8 cellular contexts compared by ENCODE assay signal in genomic region chr9:94374176-94375056, GRCh38.
DNase-seq lines count a peak whose midpoint lies in the region; ATAC-seq and TF ChIP-seq lines count a peak whose summit lies in the region.
"Not testable (repeated sequence)": the region's sequence is repeated elsewhere in the genome, so short reads cannot be mapped to it uniquely, and the experiment has no call there.

No MANE protein-coding gene starts in this region.

- H3K36me3 ChIP-seq in BLaER1 treated with 17β-estradiol and CSF1 and Interleukin-3, amounts not matched to agents 10 nM and 100 nM: not testable (repeated sequence)

- not testable (repeated sequence) for TF ChIP-seq CTCF in choroid plexus epithelial cell (conservative IDR thresholded peaks at IDR 0.05; ENCODE audit: low read depth, low read length)

- ATAC-seq in GM19324 (IDR thresholded peaks at IDR 0.05; ENCODE audit: low FRiP score, unreplicated experiment): peak; percentile 94
- peak; percentile 78 for ATAC-seq in HG03457 (IDR thresholded peaks at IDR 0.05; ENCODE audit: unreplicated experiment)

- peaks cover 0 to 16% (median 0%) of the 10 kb centered on the region in 11 experiments; a peak in 9 of 22 replicates for H4K20me1 ChIP-seq in BLaER1 treated with 17β-estradiol and CSF1 and Interleukin-3, amounts not matched to agents 10 nM and 100 nM

- peak overlapping the region; percentile 63 to 90 (median 85); a peak in 21 of 22 replicates for H3K27ac ChIP-seq in BLaER1 treated with 17β-estradiol and CSF1 and Interleukin-3, amounts not matched to agents 10 nM and 100 nM

- H3K4me2 ChIP-seq in BLaER1 treated with 17β-estradiol and CSF1 and Interleukin-3, amounts not matched to agents 10 nM and 100 nM: peak overlapping the region; percentile 30 to 65 (median 61); a peak in 18 of 22 replicates

- H3K9ac ChIP-seq in BLaER1 treated with 17β-estradiol and CSF1 and Interleukin-3, amounts not matched to agents 10 nM and 100 nM: peak overlapping the region; percentile 82 to 89 (median 87)

- not testable (repeated sequence) for H3K9me3 ChIP-seq in BLaER1 treated with 17β-estradiol and CSF1 and Interleukin-3, amounts not matched to agents 10 nM and 100 nM (replicated peaks in 1 of 11)

- H3K27me3 ChIP-seq in BLaER1 treated with 17β-estradiol and CSF1 and Interleukin-3, amounts not matched to agents 10 nM and 100 nM: not testable (repeated sequence)

- peak overlapping the region; percentile 70 to 82 (median 79) for H3K4me3 ChIP-seq in BLaER1 treated with 17β-estradiol and CSF1 and Interleukin-3, amounts not matched to agents 10 nM and 100 nM
- peak overlapping the region; percentile 64 for H3K4me3 ChIP-seq in choroid plexus epithelial cell (ENCODE audit: low read depth, low read length)

- DNase-seq in NCI-H510A treated with DMSO at 0.1 percent for 48 hours (lab: John Stamatoyannopoulos, UW): peak; percentile 81
- DNase-seq in activated CD4-positive, alpha-beta T cell treated with anti-CD3 and anti-CD28 coated beads for 24 hours (ENCODE audit: low read depth in 2 of 2): peak; percentile 77 to 81
- peak; percentile 88 for DNase-seq in choroid plexus epithelial cell (ENCODE audit: low read depth)
- DNase-seq in kidney glomerular epithelial cell (lab: John Stamatoyannopoulos, UW): peak; percentile 82
- peak; percentile 65 to 81 for DNase-seq in stimulated activated CD4-positive, alpha-beta T cell treated with anti-CD3 and anti-CD28 coated beads, Interleukin-1b, Interleukin-23, amount 100 ng/mL, for 1 hour (ENCODE audit: low read depth in 2 of 2)

- not testable (repeated sequence) for H3K4me1 ChIP-seq in BLaER1 treated with 17β-estradiol and CSF1 and Interleukin-3, amounts not matched to agents 10 nM and 100 nM

Comparison
In these comparisons a context has a peak if more than half of its experiments do, and no peak if none do; other contexts are left out.
1. Peak in every context shown above with its lines: DNase-seq, ATAC-seq, H3K4me3 ChIP-seq and H3K27ac ChIP-seq.